19 cellular contexts compared by ENCODE assay signal in the genomic region with DNA sequence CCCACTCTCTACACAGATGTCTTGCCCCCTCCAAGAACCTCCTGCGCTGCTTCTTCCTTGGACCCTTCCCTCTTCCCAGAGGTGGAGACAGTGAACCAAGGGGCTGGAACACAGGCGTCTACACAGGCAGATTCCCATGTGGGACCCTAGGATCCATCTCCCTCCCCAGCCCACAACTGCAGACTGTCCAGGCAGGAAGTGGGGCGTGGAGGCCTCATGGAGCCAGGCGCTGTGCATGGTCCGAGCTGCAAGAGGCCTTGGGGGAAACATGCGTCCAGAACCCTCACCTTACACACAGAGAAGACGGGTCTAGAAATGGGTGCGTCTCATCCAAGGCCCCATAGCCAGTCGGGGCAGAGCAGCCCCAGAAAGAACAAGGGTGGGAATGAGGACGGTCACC.
DNase-seq lines count a peak whose midpoint lies in the region; ATAC-seq and TF ChIP-seq lines count a peak whose summit lies in the region.
"Had no signal": no experiment of that assay in that cellular context is flagged by ENCODE, and none has a peak within 500 bp of the region (broad histone marks: within the 10 kb centered on the region; RNA-seq: fewer than 3 reads in every experiment).

No MANE protein-coding gene starts in this region.

- peak overlapping the region; percentile 67 to 94 (median 90) for H3K27ac Mint-ChIP-seq in nephron
- H3K27ac Mint-ChIP-seq: activated CD4-positive, alpha-beta T cell treated with anti-CD3 and anti-CD28 coated beads, Interleukin-2, amount 10 ng/mL, durations not matched to agents 7 days and 5 days; CD14-positive monocyte; naive thymus-derived CD8-positive, alpha-beta T cell had no signal

- H3K27me3 ChIP-seq in AG04450 (ENCODE audit: control insufficient read depth, insufficient read depth, low read length) = no peaks in the 10 kb centered on the region
- H3K27me3 ChIP-seq in PC-3 (ENCODE audit: low read length) = no peaks in the 10 kb centered on the region
- H3K27me3 ChIP-seq in mammary epithelial cell (ENCODE audit: insufficient read depth, low read length) = no peaks in the 10 kb centered on the region
- H3K27me3 ChIP-seq in right atrium auricular region = no peaks in the 10 kb centered on the region

- H4K20me1 ChIP-seq in PC-3 (ENCODE audit: low read length) (no peaks in the 10 kb centered on the region), mammary epithelial cell (ENCODE audit: insufficient read depth, low read length) (no peaks in the 10 kb centered on the region)

- intact Hi-C loops in PC-3 (cut with micrococcal nuclease) (loop anchor here (2.0 kb wide), 1 partner anchor 118 kb away; the partner anchor contains the start of gene VAV2), mammary epithelial cell (cut with micrococcal nuclease) (loop anchor here (1.0 kb wide), 3 partner anchors 8 to 117 kb away; no protein-coding TSS in a partner anchor)

- peak overlapping the region; percentile 85 for H3K9ac ChIP-seq in PC-3 (ENCODE audit: low read length)
- peak overlapping the region; percentile 35 for H3K9ac ChIP-seq in mammary epithelial cell (ENCODE audit: insufficient read depth, low read length)

- dilution Hi-C loops in mammary epithelial cell (cut with HindIII; ENCODE audit: low sequenced_read_pairs) = no loop called here

- no TSS peak for BruUV-seq in PC-3 (replicated peaks; lab: Mats Ljungman, UMichigan)
- TSS peak; percentile 83 for BruUV-seq in mammary epithelial cell (replicated peaks; lab: Mats Ljungman, UMichigan)

- in situ Hi-C loops in mammary epithelial cell (cut with MboI; ENCODE audit: low sequenced_read_pairs in 2 of 2) = no loop called here

- peaks cover 3% of the 10 kb centered on the region for H3K27me3 Mint-ChIP-seq in nephron (ENCODE audit: low read depth)

- no peaks in the 10 kb centered on the region; the same call in 1 of the 2 replicates for H3K9me3 ChIP-seq in AG04450 (ENCODE audit: control insufficient read depth, insufficient read depth, low read length)
- H3K9me3 ChIP-seq in PC-3 (ENCODE audit: low read length) = no peaks in the 10 kb centered on the region
- no peaks in the 10 kb centered on the region for H3K9me3 ChIP-seq in mammary epithelial cell (replicated peaks; ENCODE audit: insufficient read depth, low read length)
- no peaks in the 10 kb centered on the region for H3K9me3 ChIP-seq in right atrium auricular region
- H3K9me3 ChIP-seq: psoas muscle had no signal

- H3K4me1 Mint-ChIP-seq in nephron = peaks cover 43% of the 10 kb centered on the region

- H3K4me3 ChIP-seq in AG04450 (ENCODE audit: low read depth, low read length) (no peak overlapping the region), PC-3 (ENCODE audit: low read length) (peak overlapping the region; percentile 56; the same call in 1 of the 2 replicates), mammary epithelial cell (replicated peaks in 1 of 3; ENCODE audit: insufficient read depth in 1 of 3, low read depth in 2 of 3, low read length in 3 of 3) (no peak overlapping the region), right atrium auricular region (no peak overlapping the region)
- H3K4me3 ChIP-seq: psoas muscle had no signal

- H3K4me1 ChIP-seq in PC-3 (ENCODE audit: insufficient read depth, low read length) (peaks cover 25% of the 10 kb centered on the region), mammary epithelial cell (ENCODE audit: insufficient read depth, low read length) (peaks cover 53% of the 10 kb centered on the region), right atrium auricular region (peaks cover 0 to 13% of the 10 kb centered on the region in 2 donors)
- H3K4me1 ChIP-seq: psoas muscle had no signal

- 65% methylated on average over 9 of the region's 10 CpGs for WGBS in mammary epithelial cell (ENCODE audit: low coverage, missing lambda C conversion rate)

- H3K9me2 ChIP-seq in PC-3 (replicated peaks; ENCODE audit: low read length) = no peaks in the 10 kb centered on the region

- peak overlapping the region; percentile 31 for H3K27ac ChIP-seq in AG04450 (ENCODE audit: low read depth, low read length)
- H3K27ac ChIP-seq in PC-3 (ENCODE audit: low read length) = peak overlapping the region; percentile 100
- peak overlapping the region; percentile 98 for H3K27ac ChIP-seq in mammary epithelial cell (ENCODE audit: insufficient read depth, low read depth, low read length)
- H3K27ac ChIP-seq in right atrium auricular region = no peak overlapping the region
- H3K27ac ChIP-seq: psoas muscle had no signal

- CTCF ChIA-PET in AG04450 (lab: Charles Lee) (no interaction called here), PC-3 (lab: Charles Lee) (no interaction called here), mammary epithelial cell (lab: Charles Lee; ENCODE audit: low non-redundant PET) (no interaction called here)

- H3K79me2 ChIP-seq in PC-3 (ENCODE audit: low read length) = peaks cover 43% of the 10 kb centered on the region
- H3K79me2 ChIP-seq in mammary epithelial cell (ENCODE audit: insufficient read depth, low read length) = peaks cover 91% of the 10 kb centered on the region

- H3K4me2 ChIP-seq in PC-3 (ENCODE audit: low read length) = peak overlapping the region; percentile 83
- peak overlapping the region; percentile 59 for H3K4me2 ChIP-seq in mammary epithelial cell (ENCODE audit: insufficient read depth, low read depth, low read length)

- H3K36me3 Mint-ChIP-seq in nephron (ENCODE audit: low read depth) = no peaks in the 10 kb centered on the region
- H3K36me3 Mint-ChIP-seq: naive thymus-derived CD8-positive, alpha-beta T cell had no signal

- peaks cover 6% of the 10 kb centered on the region for H3F3A ChIP-seq in PC-3 (ENCODE audit: low read length, unreplicated experiment)

- ATAC-seq in PC-3 = peak; percentile 7; the same call in 1 of the 2 replicates
- ATAC-seq in HG02885 (IDR thresholded peaks at IDR 0.05; ENCODE audit: poor library complexity, unreplicated experiment) = no peak
- ATAC-seq: naive thymus-derived CD8-positive, alpha-beta T cell; psoas muscle had no signal

- no peak overlapping the region for H3K4me3 Mint-ChIP-seq in nephron
- H3K4me3 Mint-ChIP-seq: activated CD4-positive, alpha-beta T cell treated with anti-CD3 and anti-CD28 coated beads, Interleukin-2, amount 10 ng/mL, durations not matched to agents 7 days and 5 days; CD14-positive monocyte; central memory CD8-positive, alpha-beta T cell; naive thymus-derived CD8-positive, alpha-beta T cell had no signal

- POLR2A ChIA-PET in AG04450 (lab: Yijun Ruan, JAX) = no interaction called here
- POLR2A ChIA-PET in PC-3 (lab: Charles Lee; ENCODE audit: unreplicated experiment) = no interaction called here

- DNase-seq in AG04450 (ENCODE audit: low read depth, low spot score) (no peak), PC-3 (no peak), mammary epithelial cell (no peak), SHP77 (lab: John Stamatoyannopoulos, UW) (no peak), right atrium auricular region (ENCODE audit: low spot score) (no peak)
- no peak for DNase-seq in activated CD4-positive, alpha-beta T cell treated with anti-CD3 and anti-CD28 coated beads, Interleukin-2, amount 50 U/mL, for 4 hours
- DNase-seq: activated CD4-positive, alpha-beta T cell treated with anti-CD3 and anti-CD28 coated beads, Interleukin-2, amount 10 ng/mL, durations not matched to agents 7 days and 5 days; activated gamma-delta T cell treated with Interleukin-2 at 50 U/mL for 16 hours; effector CD8-positive, alpha-beta T cell; GF-D8; H7; naive thymus-derived CD8-positive, alpha-beta T cell; NCI-H146; psoas muscle; substantia nigra had no signal

- TF ChIP-seq CTCF in AG04450 (IDR thresholded peaks at IDR 0.05; ENCODE audit: low read depth, low read length) (no peak), PC-3 (conservative IDR thresholded peaks at IDR 0.05; ENCODE audit: low read depth, low read length) (no peak), mammary epithelial cell (conservative IDR thresholded peaks at IDR 0.05 in 1 of 2, IDR thresholded peaks at IDR 0.05 in 1 of 2; ENCODE audit: extremely low read depth in 1 of 2, insufficient read depth in 1 of 2, low read depth in 1 of 2, low read length in 2 of 2) (no peak), nephron (IDR thresholded peaks at IDR 0.05; ENCODE audit: unreplicated experiment in 3 of 3) (no peak), right atrium auricular region (IDR thresholded peaks at IDR 0.05) (no peak)

- no peaks in the 10 kb centered on the region for H3K36me3 ChIP-seq in PC-3 (ENCODE audit: low read depth, low read length)
- H3K36me3 ChIP-seq in mammary epithelial cell (ENCODE audit: insufficient read depth, low read length) = no peaks in the 10 kb centered on the region
- H3K36me3 ChIP-seq in right atrium auricular region = no peaks in the 10 kb centered on the region

- H2AFZ ChIP-seq in PC-3 (ENCODE audit: low read length) (0 out of 2 replicates have a peak overlapping the region, but pooled peaks have one; percentile 54), mammary epithelial cell (ENCODE audit: low read depth, low read length) (no peak overlapping the region)

- no peaks in the 10 kb centered on the region for H3K9me3 Mint-ChIP-seq in nephron
- H3K9me3 Mint-ChIP-seq: activated CD4-positive, alpha-beta T cell treated with anti-CD3 and anti-CD28 coated beads, Interleukin-2, amount 10 ng/mL, durations not matched to agents 7 days and 5 days; central memory CD8-positive, alpha-beta T cell; naive thymus-derived CD8-positive, alpha-beta T cell had no signal

Comparison
In these comparisons a context has a peak if more than half of its experiments do, and no peak if none do; other contexts are left out.
1. H3K27ac ChIP-seq: peak in AG04450 (single experiment), PC-3 (single experiment) and mammary epithelial cell (single experiment); none in right atrium auricular region (0 of 2).